Comparison of ENCODE assay signal across 20 cellular contexts in the genomic region with DNA sequence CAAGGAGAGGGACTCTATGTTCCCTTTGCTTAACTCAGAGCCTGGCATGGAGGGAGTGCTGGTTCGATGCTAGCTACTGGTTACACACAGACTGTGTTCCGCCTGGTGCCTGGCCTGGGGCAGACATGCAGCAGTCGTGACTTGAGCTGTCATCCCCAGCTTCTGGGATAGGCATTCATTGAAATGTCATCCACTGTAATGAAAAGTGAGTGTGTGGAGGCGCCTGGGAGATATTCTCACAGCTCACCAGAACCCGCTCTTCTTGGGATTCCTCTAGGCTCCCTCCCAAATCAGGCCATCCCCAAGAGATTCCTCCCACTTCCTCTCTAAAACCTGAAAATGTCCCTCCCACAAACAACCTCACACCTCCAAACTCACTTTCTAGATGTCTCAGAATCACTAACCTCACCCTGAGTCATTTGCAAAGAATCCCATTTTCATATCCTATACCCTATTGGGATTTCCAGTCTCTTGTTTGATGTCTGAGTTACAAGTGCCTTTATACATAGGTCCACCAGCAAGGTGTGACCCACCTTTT.
DNase-seq lines count a peak whose midpoint lies in the region; ATAC-seq lines count a peak whose summit lies in the region.
"Had no signal": no experiment of that assay in that cellular context is flagged by ENCODE, and none has a peak within 500 bp of the region (broad histone marks: within the 10 kb centered on the region; RNA-seq: fewer than 3 reads in every experiment).

No MANE protein-coding gene starts in this region.

- no peak for ATAC-seq in activated CD8-positive, alpha-beta memory T cell treated with anti-CD3 and anti-CD28 coated beads, Interleukin-2, amount 10 ng/mL, durations not matched to agents 7 days and 5 days
- peak; percentile 55 for ATAC-seq in stimulated activated naive CD8-positive, alpha-beta T cell treated with anti-CD3 and anti-CD28 coated beads, Interleukin-15, Interleukin-2, amounts not matched to agents 100 U/mL and 50 U/mL, for 24 hours
- ATAC-seq in HG02884 (IDR thresholded peaks at IDR 0.05; ENCODE audit: unreplicated experiment) = no peak
- ATAC-seq: left lung, upper lobe of right lung had no signal

- no peak overlapping the region for H3K4me3 Mint-ChIP-seq in activated CD8-positive, alpha-beta memory T cell treated with anti-CD3 and anti-CD28 coated beads, Interleukin-2, amount 10 ng/mL, durations not matched to agents 7 days and 5 days
- peak overlapping the region; percentile 32 for H3K4me3 Mint-ChIP-seq in activated T-helper 1 cell treated with anti-CD3 and anti-CD28 coated beads, Interleukin-12 subunit alpha, Interleukin-12 subunit beta, Interleukin-2, Interleukin-4 antibody, amounts not matched to agents 30 ng/mL and 10 ng/mL and 1 ng/mL, durations not matched to agents 14 hours and 24 hours and 36 hours
- H3K4me3 Mint-ChIP-seq: IgD-negative memory B cell, neural crest cell had no signal

- peaks cover 17% of the 10 kb centered on the region for H3K4me1 Mint-ChIP-seq in activated CD8-positive, alpha-beta memory T cell treated with anti-CD3 and anti-CD28 coated beads, Interleukin-2, amount 10 ng/mL, durations not matched to agents 7 days and 5 days
- peaks cover 24% of the 10 kb centered on the region for H3K4me1 Mint-ChIP-seq in activated T-helper 1 cell treated with anti-CD3 and anti-CD28 coated beads, Interleukin-12 subunit alpha, Interleukin-12 subunit beta, Interleukin-2, Interleukin-4 antibody, amounts not matched to agents 30 ng/mL and 10 ng/mL and 1 ng/mL, durations not matched to agents 14 hours and 24 hours and 36 hours (ENCODE audit: low read depth)
- H3K4me1 Mint-ChIP-seq: IgD-negative memory B cell, neural crest cell had no signal

- H3K9me3 Mint-ChIP-seq in activated CD8-positive, alpha-beta memory T cell treated with anti-CD3 and anti-CD28 coated beads, Interleukin-2, amount 10 ng/mL, durations not matched to agents 7 days and 5 days (ENCODE audit: low read depth) = no peaks in the 10 kb centered on the region
- H3K9me3 Mint-ChIP-seq in activated T-helper 1 cell treated with anti-CD3 and anti-CD28 coated beads, Interleukin-12 subunit alpha, Interleukin-12 subunit beta, Interleukin-2, Interleukin-4 antibody, amounts not matched to agents 30 ng/mL and 10 ng/mL and 1 ng/mL, durations not matched to agents 14 hours and 24 hours and 36 hours = no peaks in the 10 kb centered on the region
- H3K9me3 Mint-ChIP-seq: activated T-helper 2 cell treated with anti-CD3 and anti-CD28 coated beads, Interferon-gamma antibody, Interleukin-2, Interleukin-4, amounts not matched to agents 10 μg/mL and 5 μg/mL and 100 μg/mL, durations not matched to agents 14 hours and 24 hours and 36 hours; IgD-negative memory B cell; neural crest cell had no signal

- no peak overlapping the region for H3K27ac Mint-ChIP-seq in activated CD8-positive, alpha-beta memory T cell treated with anti-CD3 and anti-CD28 coated beads, Interleukin-2, amount 10 ng/mL, durations not matched to agents 7 days and 5 days
- peak overlapping the region; percentile 68 for H3K27ac Mint-ChIP-seq in activated T-helper 1 cell treated with anti-CD3 and anti-CD28 coated beads, Interleukin-12 subunit alpha, Interleukin-12 subunit beta, Interleukin-2, Interleukin-4 antibody, amounts not matched to agents 30 ng/mL and 10 ng/mL and 1 ng/mL, durations not matched to agents 14 hours and 24 hours and 36 hours
- H3K27ac Mint-ChIP-seq: activated T-helper 2 cell treated with anti-CD3 and anti-CD28 coated beads, Interferon-gamma antibody, Interleukin-2, Interleukin-4, amounts not matched to agents 10 μg/mL and 5 μg/mL and 100 μg/mL, durations not matched to agents 14 hours and 24 hours and 36 hours; IgD-negative memory B cell had no signal

- no peaks in the 10 kb centered on the region for H3K27me3 Mint-ChIP-seq in activated CD8-positive, alpha-beta memory T cell treated with anti-CD3 and anti-CD28 coated beads, Interleukin-2, amount 10 ng/mL, durations not matched to agents 7 days and 5 days
- no peaks in the 10 kb centered on the region for H3K27me3 Mint-ChIP-seq in activated T-helper 1 cell treated with anti-CD3 and anti-CD28 coated beads, Interleukin-12 subunit alpha, Interleukin-12 subunit beta, Interleukin-2, Interleukin-4 antibody, amounts not matched to agents 30 ng/mL and 10 ng/mL and 1 ng/mL, durations not matched to agents 14 hours and 24 hours and 36 hours (ENCODE audit: insufficient read depth)
- H3K27me3 Mint-ChIP-seq: IgD-negative memory B cell had no signal

- CTCF ChIA-PET in activated CD8-positive, alpha-beta memory T cell treated with anti-CD3 and anti-CD28 coated beads, Interleukin-2, amount 10 ng/mL, durations not matched to agents 7 days and 5 days (lab: Charles Lee) = interaction anchor here (1.1 to 1.9 kb wide), 3 partner anchors 10 to 38 kb away, joined by 3 to 7 read pairs (median 3); no protein-coding TSS in a partner anchor

- peaks cover 34% of the 10 kb centered on the region for H3K36me3 Mint-ChIP-seq in activated CD8-positive, alpha-beta memory T cell treated with anti-CD3 and anti-CD28 coated beads, Interleukin-2, amount 10 ng/mL, durations not matched to agents 7 days and 5 days
- H3K36me3 Mint-ChIP-seq in activated T-helper 1 cell treated with anti-CD3 and anti-CD28 coated beads, Interleukin-12 subunit alpha, Interleukin-12 subunit beta, Interleukin-2, Interleukin-4 antibody, amounts not matched to agents 30 ng/mL and 10 ng/mL and 1 ng/mL, durations not matched to agents 14 hours and 24 hours and 36 hours (ENCODE audit: low read depth) = peaks cover 39% of the 10 kb centered on the region

- DNase-seq in activated CD8-positive, alpha-beta memory T cell treated with anti-CD3 and anti-CD28 coated beads, Interleukin-2, amount 10 ng/mL, durations not matched to agents 7 days and 5 days = peak; percentile 37
- DNase-seq in activated CD8-positive, alpha-beta memory T cell treated with anti-CD3 and anti-CD28 coated beads, Interleukin-2, amount 50 U/mL, for 48 hours = no peak
- peak; percentile 36 for DNase-seq in HS-5 (ENCODE audit: low read depth)
- no peak for DNase-seq in activated T-helper 1 cell treated with anti-CD3 and anti-CD28 coated beads, Interleukin-12 subunit alpha, Interleukin-12 subunit beta, Interleukin-2, Interleukin-4 antibody, amounts not matched to agents 30 ng/mL and 10 ng/mL and 1 ng/mL, durations not matched to agents 14 hours and 24 hours and 36 hours (ENCODE audit: low spot score)
- DNase-seq in stimulated activated naive CD8-positive, alpha-beta T cell treated with anti-CD3 and anti-CD28 coated beads, Interleukin-15, Interleukin-2, amounts not matched to agents 100 U/mL and 50 U/mL, for 24 hours = no peak
- DNase-seq in NCI-H69 (lab: John Stamatoyannopoulos, UW) = no peak
- DNase-seq in A172 (ENCODE audit: low spot score) = no peak
- DNase-seq: brain microvascular endothelial cell; cortex of kidney; left lung; NCI-H146; NCI-H2171; NCI-H526 treated with DMSO at 0.1 percent for 48 hours; SIG-M5; stimulated activated CD4-positive, alpha-beta T cell treated with anti-CD3 and anti-CD28 coated beads, Interleukin-2, amount 100 ng/mL, for 48 hours; upper lobe of right lung had no signal

- intact Hi-C loops in activated T-helper 1 cell treated with anti-CD3 and anti-CD28 coated beads, Interleukin-12 subunit alpha, Interleukin-12 subunit beta, Interleukin-2, Interleukin-4 antibody, amounts not matched to agents 30 ng/mL and 10 ng/mL and 1 ng/mL, durations not matched to agents 14 hours and 24 hours and 36 hours (cut with micrococcal nuclease) = loop anchor here (1.0 to 2.0 kb wide), 3 partner anchors 23 to 83 kb away; a partner anchor contains a TSS

Comparison
In these comparisons a context has a peak if more than half of its experiments do, and no peak if none do; other contexts are left out.
1. DNase-seq: peak in activated CD8-positive, alpha-beta memory T cell treated with anti-CD3 and anti-CD28 coated beads, Interleukin-2, amount 10 ng/mL, durations not matched to agents 7 days and 5 days (single experiment) and HS-5 (single experiment); none in activated CD8-positive, alpha-beta memory T cell treated with anti-CD3 and anti-CD28 coated beads, Interleukin-2, amount 50 U/mL, for 48 hours (single experiment), activated T-helper 1 cell treated with anti-CD3 and anti-CD28 coated beads, Interleukin-12 subunit alpha, Interleukin-12 subunit beta, Interleukin-2, Interleukin-4 antibody, amounts not matched to agents 30 ng/mL and 10 ng/mL and 1 ng/mL, durations not matched to agents 14 hours and 24 hours and 36 hours (single experiment), stimulated activated naive CD8-positive, alpha-beta T cell treated with anti-CD3 and anti-CD28 coated beads, Interleukin-15, Interleukin-2, amounts not matched to agents 100 U/mL and 50 U/mL, for 24 hours (single experiment), NCI-H69 (single experiment) and A172 (single experiment).